Comparison of ENCODE assay signal across 8 cellular contexts in genomic region chrX:64205441-64205734, GRCh38. TPM values are rescaled to one million over a fixed set of nuclear protein-coding genes. Genes with fewer than 3 reads are reported as not detected.
DNase-seq lines count a peak whose midpoint lies in the region; ATAC-seq and TF ChIP-seq lines count a peak whose summit lies in the region.

TSS of gene AMER1 (minus strand) at chrX:64205708. CDS start at chrX:64193286, 12,422 bp downstream.

- peaks cover 7% of the 10 kb centered on the region for H3K4me1 Mint-ChIP-seq in activated CD4-positive, alpha-beta T cell treated with anti-CD3 and anti-CD28 coated beads, Interleukin-2, amount 10 ng/mL, durations not matched to agents 7 days and 5 days

- H3K27ac ChIP-seq in RWPE1, result peak within 1 kb of the TSS; percentile 91
- H3K27ac ChIP-seq in neutrophil, result peak within 1 kb of the TSS; percentile 31

- H3K36me3 ChIP-seq in neutrophil, result no peaks in the 10 kb centered on the region

- TF ChIP-seq CTCF in RWPE1 (conservative IDR thresholded peaks at IDR 0.05; ENCODE audit: low read depth) (no peak), epithelial cell of proximal tubule (conservative IDR thresholded peaks at IDR 0.05; ENCODE audit: low read depth, low read length) (no peak), neutrophil (IDR thresholded peaks at IDR 0.05) (no peak)

- POLR2A ChIA-PET in activated CD4-positive, alpha-beta T cell treated with anti-CD3 and anti-CD28 coated beads, Interleukin-2, amount 10 ng/mL, durations not matched to agents 7 days and 5 days (lab: Charles Lee), result no interaction called here
- POLR2A ChIA-PET in RWPE1 (lab: Yijun Ruan, JAX; ENCODE audit: low non-redundant PET), result interaction anchor here (0.5 kb wide), 1 partner anchor 65 kb away, joined by 3 read pairs; no protein-coding TSS in a partner anchor

- peaks cover 2 to 9% of the 10 kb centered on the region in 2 experiments for H3K4me1 ChIP-seq in neutrophil (ENCODE audit: control insufficient read depth in 1 of 2, insufficient read depth in 1 of 2, low read depth in 1 of 2, low read length in 1 of 2)

- peaks cover 12% of the 10 kb centered on the region for H3K27me3 ChIP-seq in neutrophil

- H3K4me3 ChIP-seq in epithelial cell of proximal tubule (ENCODE audit: low read depth, low read length) (peak within 1 kb of the TSS; percentile 70), neutrophil (ENCODE audit: low read depth in 1 of 2, low read length in 1 of 2) (peak within 1 kb of the TSS; percentile 59 to 60)

- ATAC-seq in HG02884 (IDR thresholded peaks at IDR 0.05; ENCODE audit: unreplicated experiment), result peak; percentile 35

- no peaks in the 10 kb centered on the region for H3K9me3 ChIP-seq in neutrophil

- peak within 1 kb of the TSS; percentile 83 for H3K4me3 Mint-ChIP-seq in activated CD4-positive, alpha-beta T cell treated with anti-CD3 and anti-CD28 coated beads, Interleukin-2, amount 10 ng/mL, durations not matched to agents 7 days and 5 days

- H3K9me3 Mint-ChIP-seq in activated CD4-positive, alpha-beta T cell treated with anti-CD3 and anti-CD28 coated beads, Interleukin-2, amount 10 ng/mL, durations not matched to agents 7 days and 5 days, result no peaks in the 10 kb centered on the region

- CTCF ChIA-PET in activated CD4-positive, alpha-beta T cell treated with anti-CD3 and anti-CD28 coated beads, Interleukin-2, amount 10 ng/mL, durations not matched to agents 7 days and 5 days (lab: Charles Lee), result no interaction called here
- CTCF ChIA-PET in RWPE1 (lab: Yijun Ruan, JAX), result no interaction called here

- H3K27ac Mint-ChIP-seq in activated CD4-positive, alpha-beta T cell treated with anti-CD3 and anti-CD28 coated beads, Interleukin-2, amount 10 ng/mL, durations not matched to agents 7 days and 5 days, result peak within 1 kb of the TSS; percentile 93

- no peaks in the 10 kb centered on the region for H3K27me3 Mint-ChIP-seq in activated CD4-positive, alpha-beta T cell treated with anti-CD3 and anti-CD28 coated beads, Interleukin-2, amount 10 ng/mL, durations not matched to agents 7 days and 5 days

- DNase-seq in activated CD4-positive, alpha-beta T cell treated with anti-CD3 and anti-CD28 coated beads, Interleukin-2, amount 10 ng/mL, durations not matched to agents 7 days and 5 days, result no peak
- DNase-seq in activated CD4-positive, alpha-beta T cell treated with anti-CD3 and anti-CD28 coated beads for 1 hour, result no peak
- DNase-seq in RWPE1 (ENCODE audit: low spot score) (no peak), epithelial cell of proximal tubule (ENCODE audit: low read depth) (no peak), 8988T (no peak)
- DNase-seq in activated CD8-positive, alpha-beta memory T cell treated with anti-CD3 and anti-CD28 coated beads, Interleukin-2, amount 50 U/mL, for 4 hours, result no peak

- H3K36me3 Mint-ChIP-seq in activated CD4-positive, alpha-beta T cell treated with anti-CD3 and anti-CD28 coated beads, Interleukin-2, amount 10 ng/mL, durations not matched to agents 7 days and 5 days (ENCODE audit: low read depth), result no peaks in the 10 kb centered on the region

RNA-seq across cellular contexts. Expression of gene AMER1, which starts in this region (rescaled TPM):
- 1 to 10 TPM; 4.2 TPM for total RNA-seq in activated CD4-positive, alpha-beta T cell treated with anti-CD3 and anti-CD28 coated beads, Interleukin-2, amount 10 ng/mL, durations not matched to agents 7 days and 5 days
- total RNA-seq in epithelial cell of proximal tubule, result 1.6 and 1.9 TPM in 2 replicates
